In genomic region chr10:3324572-3324971, GRCh38 we compare ENCODE assay signal across 1 cellular context.
TF ChIP-seq lines count a peak whose summit lies in the region.

No MANE protein-coding gene starts in this region.

TF ChIP-seq in IMR-90, 13 proteins besides CTCF, POLR2A, EP300 and RAD21 (continued from another document):
- TF ChIP-seq, protein P1, sequence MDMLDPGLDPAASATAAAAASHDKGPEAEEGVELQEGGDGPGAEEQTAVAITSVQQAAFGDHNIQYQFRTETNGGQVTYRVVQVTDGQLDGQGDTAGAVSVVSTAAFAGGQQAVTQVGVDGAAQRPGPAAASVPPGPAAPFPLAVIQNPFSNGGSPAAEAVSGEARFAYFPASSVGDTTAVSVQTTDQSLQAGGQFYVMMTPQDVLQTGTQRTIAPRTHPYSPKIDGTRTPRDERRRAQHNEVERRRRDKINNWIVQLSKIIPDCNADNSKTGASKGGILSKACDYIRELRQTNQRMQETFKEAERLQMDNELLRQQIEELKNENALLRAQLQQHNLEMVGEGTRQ (IDR thresholded peaks at IDR 0.05; ENCODE audit: low read depth, low read length), result no peak
- TF ChIP-seq FOS (IDR thresholded peaks at IDR 0.05; ENCODE audit: low read depth, low read length) (no peak), NFE2L2 (IDR thresholded peaks at IDR 0.05; ENCODE audit: low read depth, low read length) (no peak), RCOR1 (IDR thresholded peaks at IDR 0.05; ENCODE audit: insufficient replicate concordance, low read length) (no peak), RFX5 (IDR thresholded peaks at IDR 0.05; ENCODE audit: low read depth, low read length) (no peak), SMC3 (IDR thresholded peaks at IDR 0.05; ENCODE audit: low read depth, low read length) (no peak), MXI1 (IDR thresholded peaks at IDR 0.05; ENCODE audit: borderline replicate concordance, low read depth, low read length) (no peak), MAFK (IDR thresholded peaks at IDR 0.05; ENCODE audit: low read depth, low read length) (no peak)
